ENCODE assay signal across 27 cellular contexts in genomic region chr21:44544566-44544965, GRCh38. TPM values are rescaled to one million over a fixed set of nuclear protein-coding genes. Genes with fewer than 3 reads are reported as not detected.
"Had no signal": no experiment of that assay in that cellular context is flagged by ENCODE, and none has a peak within 500 bp of the region (broad histone marks: within the 10 kb centered on the region; RNA-seq: fewer than 3 reads in every experiment).

No MANE protein-coding gene starts in this region.

- H3K27me3 ChIP-seq: SJCRH30 had no signal

- H3K4me1 ChIP-seq: SJCRH30 had no signal

- ATAC-seq: K562, Panc1, PC-3, Right ventricle myocardium inferior, SK-N-SH treated with all-trans-retinoic acid at 6 μM for 48 hours had no signal

- DNase-seq: Kasumi-1, MM.1S, NCI-H1092 treated with DMSO at 0.1 percent for 48 hours, NCI-H1436, NCI-H187, NCI-H2029, NCI-H2081 treated with DMSO at 0.1 percent for 48 hours, NCI-H2171, NCI-H226, NCI-H446, NCI-H510A, NCI-H524 treated with DMSO at 0.1 percent for 48 hours, NCI-H69, NCI-H774, PC-3, SHP77 treated with DMSO at 0.1 percent for 48 hours, SJCRH30 had no signal

- H3K27ac Mint-ChIP-seq: IgD-negative memory B cell had no signal

- H3K4me3 Mint-ChIP-seq: IgD-negative memory B cell had no signal

- H3K36me3 ChIP-seq: SJCRH30 had no signal

- H3K27ac ChIP-seq: HL-60, KMS-11, SJCRH30 had no signal

- H3K4me3 ChIP-seq: K562, SJCRH30 had no signal

RNA-seq across cellular contexts. Expression of gene KRTAP10-1, which starts 4.6 kb away (rescaled TPM):
- total RNA-seq: K562, M059J, PC-3, Right ventricle myocardium inferior, RPMI7951, SJCRH30 had no signal

RNA-seq across cellular contexts. Expression of gene KRTAP10-2, which starts 6.7 kb away (rescaled TPM):
- total RNA-seq: K562, M059J, OCI-LY7, PC-3, Right ventricle myocardium inferior, RPMI7951, SJCRH30 had no signal

RNA-seq across cellular contexts. Expression of gene KRTAP10-3, which starts 14.0 kb away (rescaled TPM):
- total RNA-seq: K562, M059J, OCI-LY7, PC-3, Right ventricle myocardium inferior, RPMI7951, SJCRH30 had no signal

RNA-seq across cellular contexts. Expression of gene KRTAP10-4, which starts 29.0 kb away (rescaled TPM):
- total RNA-seq: K562, M059J, OCI-LY7, PC-3, Right ventricle myocardium inferior, RPMI7951, SJCRH30 had no signal

RNA-seq across cellular contexts. Expression of gene KRTAP10-5, which starts 35.8 kb away (rescaled TPM):
- total RNA-seq: K562, M059J, OCI-LY7, PC-3, Right ventricle myocardium inferior, RPMI7951, SJCRH30 had no signal
